Comparison of ENCODE assay signal across 14 cellular contexts in the genomic region with DNA sequence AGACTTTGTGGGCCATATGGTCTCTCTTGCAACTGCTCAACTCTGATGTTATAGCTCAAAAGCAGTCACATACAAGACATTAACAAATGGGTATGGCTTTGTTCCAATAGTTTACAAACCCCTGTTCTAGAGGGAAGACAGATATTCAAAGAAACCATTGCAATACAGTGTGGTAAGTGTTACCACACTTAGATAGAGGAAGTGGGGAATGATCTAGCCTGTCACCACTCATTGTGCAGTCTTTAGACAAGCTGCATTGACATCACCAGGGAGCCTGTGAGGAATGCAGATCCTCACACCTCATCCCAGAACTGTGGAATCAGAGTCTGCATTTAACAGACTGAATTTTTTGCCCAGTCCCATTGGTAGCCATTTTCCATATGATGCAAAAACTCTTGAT.
A peak's percentile ranks its signal among the peaks of the same experiment; 100 is the strongest.
DNase-seq lines count a peak whose midpoint lies in the region; ATAC-seq and TF ChIP-seq lines count a peak whose summit lies in the region.
"Had no signal": no experiment of that assay in that cellular context is flagged by ENCODE, and none has a peak within 500 bp of the region (broad histone marks: within the 10 kb centered on the region; RNA-seq: fewer than 3 reads in every experiment).

No MANE protein-coding gene starts in this region.

- H3K9me3 ChIP-seq in neuron (ENCODE audit: low read length): no peaks in the 10 kb centered on the region
- H3K9me3 ChIP-seq: sigmoid colon had no signal

- peaks cover 11% of the 10 kb centered on the region for H3K4me1 ChIP-seq in neuron (ENCODE audit: insufficient read depth, low read length)
- H3K4me1 ChIP-seq: sigmoid colon had no signal

- no peak overlapping the region for H3K27ac Mint-ChIP-seq in activated T-cell treated with anti-CD3 and anti-CD28 coated beads, Interleukin-2, amount 50 U/mL, for 24 hours
- H3K27ac Mint-ChIP-seq: activated CD4-positive, alpha-beta memory T cell treated with anti-CD3 and anti-CD28 coated beads, Interleukin-2, amount 10 ng/mL, durations not matched to agents 7 days and 5 days; activated T-helper 1 cell treated with anti-CD3 and anti-CD28 coated beads, Interleukin-12 subunit alpha, Interleukin-12 subunit beta, Interleukin-2, Interleukin-4 antibody, amounts not matched to agents 30 ng/mL and 10 ng/mL and 1 ng/mL, durations not matched to agents 14 hours and 24 hours and 36 hours had no signal

- H3K4me1 Mint-ChIP-seq in activated T-cell treated with anti-CD3 and anti-CD28 coated beads, Interleukin-2, amount 50 U/mL, for 24 hours (ENCODE audit: low read depth): peaks cover 6% of the 10 kb centered on the region

- no peaks in the 10 kb centered on the region for H3K36me3 ChIP-seq in neuron (ENCODE audit: insufficient read depth, low read length)
- H3K36me3 ChIP-seq: sigmoid colon had no signal

- H3K36me3 Mint-ChIP-seq in activated T-cell treated with anti-CD3 and anti-CD28 coated beads, Interleukin-2, amount 50 U/mL, for 24 hours (ENCODE audit: low read depth): no peaks in the 10 kb centered on the region

- H3K27ac ChIP-seq in HL-60 (replicated peaks): no peak overlapping the region
- H3K27ac ChIP-seq: sigmoid colon had no signal

- peaks cover 64% of the 10 kb centered on the region for H3K27me3 Mint-ChIP-seq in activated T-cell treated with anti-CD3 and anti-CD28 coated beads, Interleukin-2, amount 50 U/mL, for 24 hours

- no peak for TF ChIP-seq CTCF in HL-60 (IDR thresholded peaks at IDR 0.05; ENCODE audit: insufficient read depth, low read length)

- H3K27me3 ChIP-seq in HL-60 (ENCODE audit: insufficient read depth, poor library complexity, severe bottlenecking): no peaks in the 10 kb centered on the region
- H3K27me3 ChIP-seq in neuron (ENCODE audit: insufficient read depth, low read length): no peaks in the 10 kb centered on the region
- H3K27me3 ChIP-seq: sigmoid colon had no signal

- H3K4me3 ChIP-seq in HL-60 (replicated peaks; ENCODE audit: insufficient read depth, low read length): no peak overlapping the region
- no peak overlapping the region for H3K4me3 ChIP-seq in neuron (ENCODE audit: low read length)
- H3K4me3 ChIP-seq: sigmoid colon had no signal

- no peak overlapping the region for H3K4me3 Mint-ChIP-seq in activated T-cell treated with anti-CD3 and anti-CD28 coated beads, Interleukin-2, amount 50 U/mL, for 24 hours
- H3K4me3 Mint-ChIP-seq: activated CD4-positive, alpha-beta memory T cell treated with anti-CD3 and anti-CD28 coated beads, Interleukin-2, amount 10 ng/mL, durations not matched to agents 7 days and 5 days; activated T-helper 1 cell treated with anti-CD3 and anti-CD28 coated beads, Interleukin-12 subunit alpha, Interleukin-12 subunit beta, Interleukin-2, Interleukin-4 antibody, amounts not matched to agents 30 ng/mL and 10 ng/mL and 1 ng/mL, durations not matched to agents 14 hours and 24 hours and 36 hours had no signal

- peaks cover 13% of the 10 kb centered on the region for H3K9me3 Mint-ChIP-seq in activated T-cell treated with anti-CD3 and anti-CD28 coated beads, Interleukin-2, amount 50 U/mL, for 24 hours
- H3K9me3 Mint-ChIP-seq: activated CD4-positive, alpha-beta memory T cell treated with anti-CD3 and anti-CD28 coated beads, Interleukin-2, amount 10 ng/mL, durations not matched to agents 7 days and 5 days had no signal

- H2AFZ ChIP-seq in neuron (ENCODE audit: low read depth, low read length): peak overlapping the region; percentile 39

- ATAC-seq in HG02571 (IDR thresholded peaks at IDR 0.05; ENCODE audit: unreplicated experiment): no peak

- DNase-seq in HL-60 (ENCODE audit: low read depth in 1 of 2, low spot score in 1 of 2) (peak; percentile 41 to 53), NCI-H2171 treated with DMSO at 0.1 percent for 48 hours (lab: John Stamatoyannopoulos, UW) (peak; percentile 80), astrocyte of the hippocampus (ENCODE audit: low read depth, low spot score) (peak; percentile 12), NCI-H1048 (lab: John Stamatoyannopoulos, UW) (no peak)
- DNase-seq in activated T-cell treated with anti-CD3 and anti-CD28 coated beads, Interleukin-2, amount 50 U/mL, for 24 hours: no peak
- DNase-seq: activated CD4-positive, alpha-beta memory T cell treated with anti-CD3 and anti-CD28 coated beads, Interleukin-2, amount 10 ng/mL, durations not matched to agents 7 days and 5 days; C1 segment of cervical spinal cord; islet precursor cell; NCI-H2029 treated with DMSO at 0.1 percent for 48 hours; sigmoid colon; stimulated activated CD4-positive, alpha-beta T cell treated with anti-CD3 and anti-CD28 coated beads, Interleukin-2, amount 100 ng/mL, for 24 hours had no signal

Comparison
In these comparisons a context has a peak if more than half of its experiments do, and no peak if none do; other contexts are left out.
1. DNase-seq: peak in HL-60 (2 of 2), NCI-H2171 treated with DMSO at 0.1 percent for 48 hours (single experiment) and astrocyte of the hippocampus (single experiment); none in NCI-H1048 (single experiment) and activated T-cell treated with anti-CD3 and anti-CD28 coated beads, Interleukin-2, amount 50 U/mL, for 24 hours (single experiment).